8 cellular contexts compared by ENCODE assay signal in the genomic region with DNA sequence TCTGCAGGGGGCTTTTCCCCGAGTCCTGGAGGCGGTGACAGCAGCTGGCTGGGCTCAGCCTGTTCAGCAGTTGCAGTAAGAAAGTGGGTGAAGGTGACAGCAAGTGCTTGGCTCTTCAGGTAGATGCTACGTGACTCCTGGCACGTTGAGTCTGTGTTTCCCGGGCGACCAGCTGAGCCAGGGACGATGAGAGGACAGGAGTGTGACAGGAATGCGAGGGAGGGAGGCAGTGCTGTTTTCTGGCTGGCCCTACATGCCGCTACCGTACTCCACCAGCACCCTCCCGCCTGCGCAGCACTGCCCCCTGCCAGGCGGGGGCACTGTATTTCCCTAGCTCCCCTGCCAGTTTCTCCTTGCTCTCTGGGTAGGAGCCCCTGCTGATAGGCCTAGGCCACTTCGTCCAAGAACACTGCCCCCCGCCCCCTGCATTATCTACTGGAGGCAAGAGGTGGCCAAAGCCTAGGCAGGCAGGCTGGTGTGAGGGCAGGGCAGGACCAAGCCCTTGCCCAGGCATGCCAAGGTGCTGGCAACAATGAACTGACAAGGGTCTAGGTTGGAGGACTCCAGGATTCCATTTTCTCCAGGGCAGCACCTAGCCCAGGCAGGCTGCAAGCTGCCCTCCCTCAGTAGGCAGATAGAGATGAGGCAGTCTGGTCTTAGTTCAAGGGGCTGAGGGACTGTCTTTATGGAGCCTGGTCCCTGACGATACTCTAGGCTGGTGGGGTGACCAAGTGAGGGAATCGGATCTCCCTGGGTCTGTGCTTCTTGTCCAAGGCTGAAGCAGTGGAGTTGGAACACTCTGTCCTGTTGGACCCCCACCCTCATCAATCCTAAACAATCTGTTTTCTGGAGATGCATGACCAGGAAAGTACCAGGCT. TPM values are rescaled to one million over a fixed set of nuclear protein-coding genes. Genes with fewer than 3 reads are reported as not detected.
A peak's percentile ranks its signal among the peaks of the same experiment; 100 is the strongest.
DNase-seq lines count a peak whose midpoint lies in the region; ATAC-seq and TF ChIP-seq lines count a peak whose summit lies in the region.

No MANE protein-coding gene starts in this region.

- no peak overlapping the region for H2BK5ac ChIP-seq in mesenchymal stem cell (ENCODE audit: low read depth, low read length, poor library complexity, severe bottlenecking)

- peak overlapping the region; percentile 65 for H3K9ac ChIP-seq in mesenchymal stem cell (ENCODE audit: low read length)

- no peak overlapping the region for H2BK120ac ChIP-seq in mesenchymal stem cell (ENCODE audit: low read depth, low read length)

- TF ChIP-seq CTCF in HFFc6 (IDR thresholded peaks at IDR 0.05): peak; percentile 77

- H4K8ac ChIP-seq in mesenchymal stem cell (ENCODE audit: low read length): peak overlapping the region; percentile 85

- CTCF ChIA-PET in activated CD4-positive, alpha-beta T cell treated with anti-CD3 and anti-CD28 coated beads for 36 hours (lab: Charles Lee): interaction anchor here (0.6 to 5.7 kb wide), 33 partner anchors 10 to 600 kb away, joined by 3 to 39 read pairs (median 4); a partner anchor contains a TSS

- WGBS in mesenchymal stem cell: 15% methylated on average over 16 of the region's 17 CpGs

- H2AFZ ChIP-seq in mesenchymal stem cell (ENCODE audit: low read depth, low read length): no peak overlapping the region

- no peaks in the 10 kb centered on the region; the same call in 1 of the 2 replicates for H3K36me3 Mint-ChIP-seq in HFFc6 (ENCODE audit: low read depth)
- peaks cover 10% of the 10 kb centered on the region for H3K36me3 Mint-ChIP-seq in activated CD4-positive, alpha-beta T cell treated with anti-CD3 and anti-CD28 coated beads for 36 hours (ENCODE audit: low read depth)

- H3K4me3 ChIP-seq in mesenchymal stem cell (ENCODE audit: insufficient read depth in 1 of 2, low read depth in 1 of 2, low read length in 2 of 2): no peak overlapping the region

- no peaks in the 10 kb centered on the region for H3K9me3 Mint-ChIP-seq in HFFc6
- H3K9me3 Mint-ChIP-seq in activated CD4-positive, alpha-beta T cell treated with anti-CD3 and anti-CD28 coated beads for 36 hours (ENCODE audit: low read depth): no peaks in the 10 kb centered on the region

- H3K27ac ChIP-seq in mesenchymal stem cell (ENCODE audit: low read length, poor library complexity, severe bottlenecking): no peak overlapping the region

- H3K4ac ChIP-seq in mesenchymal stem cell (ENCODE audit: low read depth in 1 of 2, low read length in 2 of 2): peak overlapping the region in 1 of 2 experiments; percentile 75

- H3K27me3 Mint-ChIP-seq in HFFc6 (ENCODE audit: insufficient read depth): no peaks in the 10 kb centered on the region; the same call in 1 of the 2 replicates
- H3K27me3 Mint-ChIP-seq in activated CD4-positive, alpha-beta T cell treated with anti-CD3 and anti-CD28 coated beads for 36 hours: no peaks in the 10 kb centered on the region

- POLR2A ChIA-PET in activated CD4-positive, alpha-beta T cell treated with anti-CD3 and anti-CD28 coated beads for 36 hours (lab: Charles Lee): interaction anchor here (0.6 kb wide), 1 partner anchor 188 kb away, joined by 3 read pairs; no protein-coding TSS in a partner anchor

- H3K23ac ChIP-seq in mesenchymal stem cell (ENCODE audit: low read length in 2 of 2): peak overlapping the region in 1 of 2 experiments; percentile 97

- H2AK5ac ChIP-seq in mesenchymal stem cell (ENCODE audit: low read length, severe bottlenecking): no peak overlapping the region

- no peaks in the 10 kb centered on the region for H3K9me3 ChIP-seq in mesenchymal stem cell (ENCODE audit: control insufficient read depth, low read length)

- peak overlapping the region; percentile 62 for H4K91ac ChIP-seq in mesenchymal stem cell (ENCODE audit: low read length)

- peaks cover 24% of the 10 kb centered on the region for H3K4me1 Mint-ChIP-seq in HFFc6 (ENCODE audit: low read depth)
- H3K4me1 Mint-ChIP-seq in activated CD4-positive, alpha-beta T cell treated with anti-CD3 and anti-CD28 coated beads for 36 hours: peaks cover 41% of the 10 kb centered on the region

- H3K36me3 ChIP-seq in mesenchymal stem cell (ENCODE audit: control insufficient read depth in 1 of 2, insufficient read depth in 2 of 2, low read depth in 1 of 2, low read length in 2 of 2): peaks cover 22 to 31% of the 10 kb centered on the region in 2 experiments

- no peak overlapping the region for H3K4me3 Mint-ChIP-seq in HFFc6
- H3K4me3 Mint-ChIP-seq in activated CD4-positive, alpha-beta T cell treated with anti-CD3 and anti-CD28 coated beads for 36 hours: peak overlapping the region; percentile 43

- H3K79me1 ChIP-seq in mesenchymal stem cell (replicated peaks; ENCODE audit: low read length, poor library complexity, severe bottlenecking): no peaks in the 10 kb centered on the region

- H3K27ac Mint-ChIP-seq in HFFc6: no peak overlapping the region
- peak overlapping the region; percentile 77 for H3K27ac Mint-ChIP-seq in activated CD4-positive, alpha-beta T cell treated with anti-CD3 and anti-CD28 coated beads for 36 hours

- intact Hi-C loops in activated CD4-positive, alpha-beta T cell treated with anti-CD3 and anti-CD28 coated beads for 36 hours (cut with DNase I, micrococcal nuclease): loop anchor here in 1 of 2 experiments (5.0 kb wide), 1 partner anchor 104 kb away; a partner anchor contains a TSS

- peak overlapping the region; percentile 37 to 87 for H3K18ac ChIP-seq in mesenchymal stem cell (ENCODE audit: low read depth in 1 of 2, low read length in 2 of 2)

- peaks cover 2 to 5% of the 10 kb centered on the region in 2 experiments for H3K27me3 ChIP-seq in mesenchymal stem cell (ENCODE audit: control insufficient read depth in 1 of 2, insufficient read depth in 1 of 2, low read length in 2 of 2)

- peak overlapping the region; percentile 6 for H3K4me2 ChIP-seq in mesenchymal stem cell (ENCODE audit: low read length, poor library complexity, severe bottlenecking)

- peaks cover 22% of the 10 kb centered on the region for H3K4me1 ChIP-seq in mesenchymal stem cell (ENCODE audit: control insufficient read depth, insufficient read depth, low read depth, low read length)

- peak; percentile 76 for ATAC-seq in activated CD4-positive, alpha-beta T cell treated with anti-CD3 and anti-CD28 coated beads for 36 hours
- ATAC-seq in HG03565 (IDR thresholded peaks at IDR 0.05; ENCODE audit: unreplicated experiment): no peak

- DNase-seq in DMS153 treated with DMSO at 0.1 percent for 48 hours (lab: John Stamatoyannopoulos, UW; ENCODE audit: unreplicated experiment): peak; percentile 73
- DNase-seq in HFFc6: peak; percentile 22
- peak; percentile 86 for DNase-seq in NCI-H2171 treated with DMSO at 0.1 percent for 48 hours (lab: John Stamatoyannopoulos, UW)
- peak; percentile 84 for DNase-seq in activated CD4-positive, alpha-beta T cell treated with anti-CD3 and anti-CD28 coated beads for 36 hours
- DNase-seq in ecto neural progenitor cell (ENCODE audit: low spot score): peak; percentile 77
- DNase-seq in mesenchymal stem cell: peak; percentile 56
- DNase-seq in stimulated activated naive CD4-positive, alpha-beta T cell (lab: John Stamatoyannopoulos, UW): peak; percentile 7 to 29 (median 20)

- H2BK15ac ChIP-seq in mesenchymal stem cell (ENCODE audit: low read depth, poor library complexity, severe bottlenecking): peak overlapping the region; percentile 90

- H2BK12ac ChIP-seq in mesenchymal stem cell (ENCODE audit: low read length in 2 of 2): peak overlapping the region; percentile 1 to 34

- peak overlapping the region in 1 of 2 experiments; percentile 15 for H3K14ac ChIP-seq in mesenchymal stem cell (ENCODE audit: low read length in 2 of 2)

RNA-seq across cellular contexts. Expression of a gene that starts 19.2 kb away (rescaled TPM):
- total RNA-seq in HFFc6 (2021; fragmentation: NEBNext Ultra II Directional; extraction: Animal tissue kit (Norgen Biotek cat#: 25700)): 10 to 100 TPM; 34.3 to 42.8 (median 38.3) TPM
- total RNA-seq in activated CD4-positive, alpha-beta T cell treated with anti-CD3 and anti-CD28 coated beads for 36 hours: 10 to 100 TPM; 54.0 to 68.7 TPM
- polyA plus RNA-seq in mesenchymal stem cell (2013, experiment 1 of 2): 42.0 TPM
- 43.2 TPM for polyA plus RNA-seq in mesenchymal stem cell (2013, experiment 2 of 2)

RNA-seq across cellular contexts. Expression of a gene that starts 23.6 kb away (rescaled TPM):
- under 1 TPM in 5 of 6 experiments, not detected in 1; 0.09 to 0.60 (median 0.30) TPM for total RNA-seq in HFFc6 (2021; fragmentation: NEBNext Ultra II Directional; extraction: Animal tissue kit (Norgen Biotek cat#: 25700))
- not detected for total RNA-seq in activated CD4-positive, alpha-beta T cell treated with anti-CD3 and anti-CD28 coated beads for 36 hours
- polyA plus RNA-seq in mesenchymal stem cell (2013, experiment 1 of 2): 0.62 TPM
- polyA plus RNA-seq in mesenchymal stem cell (2013, experiment 2 of 2): 0.84 TPM

RNA-seq across cellular contexts. Expression of a gene that starts 32.8 kb away (rescaled TPM):
- 10 to 100 TPM; 23.6 to 26.7 (median 26.4) TPM for total RNA-seq in HFFc6 (2021; fragmentation: NEBNext Ultra II Directional; extraction: Animal tissue kit (Norgen Biotek cat#: 25700))
- 10 to 100 TPM; 35.1 to 35.3 TPM for total RNA-seq in activated CD4-positive, alpha-beta T cell treated with anti-CD3 and anti-CD28 coated beads for 36 hours
- polyA plus RNA-seq in mesenchymal stem cell (2013, experiment 1 of 2): 27.2 TPM
- polyA plus RNA-seq in mesenchymal stem cell (2013, experiment 2 of 2): 26.6 TPM

RNA-seq across cellular contexts. Expression of a gene that starts 39.3 kb away (rescaled TPM):
- total RNA-seq in HFFc6 (2021; fragmentation: NEBNext Ultra II Directional; extraction: Animal tissue kit (Norgen Biotek cat#: 25700)): 10 to 100 TPM; 35.6 to 47.7 (median 41.0) TPM
- 10 to 100 TPM; 59.8 to 64.6 TPM for total RNA-seq in activated CD4-positive, alpha-beta T cell treated with anti-CD3 and anti-CD28 coated beads for 36 hours
- 70.7 TPM for polyA plus RNA-seq in mesenchymal stem cell (2013, experiment 1 of 2)
- polyA plus RNA-seq in mesenchymal stem cell (2013, experiment 2 of 2): 68.3 TPM

Comparison
In these comparisons a context has a peak if more than half of its experiments do, and no peak if none do; other contexts are left out.
1. DNase-seq: peak in every context shown above with its lines; median percentile 86 in NCI-H2171 treated with DMSO at 0.1 percent for 48 hours; 84 in activated CD4-positive, alpha-beta T cell treated with anti-CD3 and anti-CD28 coated beads for 36 hours; 77 in ecto neural progenitor cell; 73 in DMS153 treated with DMSO at 0.1 percent for 48 hours; 56 in mesenchymal stem cell; 22 in HFFc6; 20 in stimulated activated naive CD4-positive, alpha-beta T cell.